Comparison of ENCODE assay signal across 10 cellular contexts in genomic region chr6:20483902-20484497, GRCh38. TPM values are rescaled to one million over a fixed set of nuclear protein-coding genes. Genes with fewer than 3 reads are reported as not detected.
A peak's percentile ranks its signal among the peaks of the same experiment; 100 is the strongest.
DNase-seq lines count a peak whose midpoint lies in the region; ATAC-seq, FAIRE-seq and TF ChIP-seq lines count a peak whose summit lies in the region.
"Had no signal": no experiment of that assay in that cellular context is flagged by ENCODE, and none has a peak within 500 bp of the region (broad histone marks: within the 10 kb centered on the region; RNA-seq: fewer than 3 reads in every experiment).

No MANE protein-coding gene starts in this region.

- no peak overlapping the region for H3K4ac ChIP-seq in H9 (ENCODE audit: low read depth, low read length)

- peak overlapping the region in 1 of 3 experiments; percentile 49; a peak in 3 of 7 replicates for H3K27ac Mint-ChIP-seq in H9

- H3K4me2 ChIP-seq in H9 (ENCODE audit: insufficient read depth, insufficient read length, low read length) (no peak overlapping the region), hepatocyte (no peak overlapping the region)

- no peaks in the 10 kb centered on the region for H3K36me3 ChIP-seq in hepatocyte (replicated peaks; ENCODE audit: insufficient read depth, low read depth)

- H3K27me3 ChIP-seq in H9 (ENCODE audit: insufficient read depth, low read length) (no peaks in the 10 kb centered on the region), hepatocyte (no peaks in the 10 kb centered on the region)

- H3K27me3 Mint-ChIP-seq in H9 (ENCODE audit: low read depth): no peaks in the 10 kb centered on the region

- H3K27ac ChIP-seq in H9 (ENCODE audit: insufficient read length, low read depth, low read length): no peak overlapping the region
- peak overlapping the region in 1 of 2 donors; percentile 77 for H3K27ac ChIP-seq in coronary artery
- H3K27ac ChIP-seq in hepatocyte: no peak overlapping the region

- H3K9me3 Mint-ChIP-seq in H9: no peaks in the 10 kb centered on the region

- no peak overlapping the region for H3T11ph ChIP-seq in H9 (ENCODE audit: low read length)

- H3K4me1 ChIP-seq in H9 (ENCODE audit: insufficient read depth, low read length) (no peaks in the 10 kb centered on the region), hepatocyte (ENCODE audit: insufficient read depth) (no peaks in the 10 kb centered on the region)

- DNase-seq in H9 (no peak), NCI-H146 (lab: John Stamatoyannopoulos, UW) (peak; percentile 55), coronary artery (ENCODE audit: low spot score) (no peak), sciatic nerve (ENCODE audit: low spot score) (no peak), GM19239 (ENCODE audit: insufficient read length, low spot score) (no peak), hepatocyte (ENCODE audit: low spot score) (no peak), foreskin melanocyte (no peak)
- DNase-seq: NCI-H2171 had no signal

- H3K9me3 ChIP-seq in H9 (ENCODE audit: control insufficient read depth, low read depth, low read length) (no peaks in the 10 kb centered on the region), hepatocyte (ENCODE audit: low read depth) (no peaks in the 10 kb centered on the region)

- no peak overlapping the region for H3K23ac ChIP-seq in H9 (ENCODE audit: insufficient read length, low read depth, low read length)

- H3K79me2 ChIP-seq in H9 (ENCODE audit: insufficient read depth, low read length) (no peaks in the 10 kb centered on the region; the same call in 1 of the 2 replicates), hepatocyte (no peaks in the 10 kb centered on the region)

- no CpG with 5 or more reads among the region's 5 CpGs for WGBS in H9 (ENCODE audit: extremely low coverage, insufficient read length, low lambda C conversion rate)
- WGBS in hepatocyte (ENCODE audit: low lambda C conversion rate, missing lambda C conversion rate): 93% methylated on average over 5 of the region's 5 CpGs

- H2BK5ac ChIP-seq in H9 (ENCODE audit: insufficient read length, low read length): no peak overlapping the region

- no peak overlapping the region for H2BK20ac ChIP-seq in H9 (ENCODE audit: low read depth, low read length, poor library complexity, severe bottlenecking)

- no peak overlapping the region for H3K56ac ChIP-seq in H9 (ENCODE audit: insufficient read length, low read depth, low read length)

- no peak overlapping the region for H2AK5ac ChIP-seq in H9 (ENCODE audit: insufficient read length, low read length)

- no peak overlapping the region for H2BK12ac ChIP-seq in H9 (ENCODE audit: insufficient read length, low read depth, low read length)

- no peak overlapping the region for H2BK15ac ChIP-seq in H9 (ENCODE audit: low read depth, low read length)

- H3K4me3 Mint-ChIP-seq in H9: no peak overlapping the region

- H3K23me2 ChIP-seq in H9 (ENCODE audit: insufficient read length, low read depth, low read length, poor library complexity, severe bottlenecking): no peaks in the 10 kb centered on the region

- H3K9ac ChIP-seq in H9 (ENCODE audit: extremely low read depth, insufficient read length, low read length): no peak overlapping the region

- H3K14ac ChIP-seq in H9 (ENCODE audit: insufficient read depth, low read length): no peak overlapping the region

- no peak overlapping the region for H4K8ac ChIP-seq in H9 (replicated peaks; ENCODE audit: insufficient read length, low read depth, low read length)

- intact Hi-C loops in sciatic nerve (cut with DNase I): no loop called here

- no peaks in the 10 kb centered on the region for H3K79me1 ChIP-seq in H9 (ENCODE audit: insufficient read depth, low read depth, low read length, poor library complexity, severe bottlenecking)

- FAIRE-seq in GM19239 (lab: Jason Lieb, UNC): no peak
- FAIRE-seq: astrocyte, RCC 7860 had no signal

- peaks cover 23 to 26% of the 10 kb centered on the region in 2 experiments for H3K4me1 Mint-ChIP-seq in H9

- TF ChIP-seq CTCF in H9 (conservative IDR thresholded peaks at IDR 0.05): peak; percentile 29; the same call in 1 of the 3 replicates
- TF ChIP-seq CTCF in coronary artery (IDR thresholded peaks at IDR 0.05): no peak
- no peak for TF ChIP-seq CTCF in hepatocyte (IDR thresholded peaks at IDR 0.05; ENCODE audit: poor library complexity)

- H2BK120ac ChIP-seq in H9 (ENCODE audit: low read depth, low read length, poor library complexity, severe bottlenecking): no peak overlapping the region

- ATAC-seq in sciatic nerve: peak; percentile 57

- no peak overlapping the region for H2AFZ ChIP-seq in H9 (ENCODE audit: low read length)
- no peak overlapping the region for H2AFZ ChIP-seq in hepatocyte

- H4K91ac ChIP-seq in H9 (ENCODE audit: insufficient read length, low read depth, low read length): no peak overlapping the region

- H3K36me3 Mint-ChIP-seq in H9 (ENCODE audit: insufficient read depth in 1 of 3, low read depth in 3 of 3): peaks cover 63 to 93% (median 80%) of the 10 kb centered on the region in 3 experiments

- H4K20me1 ChIP-seq in H9 (ENCODE audit: control insufficient read depth, insufficient read depth, insufficient read length): no peaks in the 10 kb centered on the region
- no peaks in the 10 kb centered on the region for H4K20me1 ChIP-seq in hepatocyte (ENCODE audit: insufficient read depth, poor library complexity, severe bottlenecking)

- no peaks in the 10 kb centered on the region for H3K9me2 ChIP-seq in hepatocyte (replicated peaks; ENCODE audit: insufficient read depth)

- H4K5ac ChIP-seq in H9 (ENCODE audit: insufficient read length, low read depth, low read length): no peak overlapping the region

- no peak overlapping the region for H3K18ac ChIP-seq in H9 (ENCODE audit: insufficient read length, low read depth, low read length)

- peak overlapping the region; percentile 36 for H3K4me3 ChIP-seq in coronary artery
- H3K4me3 ChIP-seq in hepatocyte: no peak overlapping the region

RNA-seq across cellular contexts. Expression of gene CDKAL1, which starts 50.3 kb away (rescaled TPM):
- 21.6 and 23.0 TPM in 2 replicates for total RNA-seq in H9 (2021)
- total RNA-seq in sciatic nerve: 20.5 TPM
- total RNA-seq in hepatocyte: 17.9 and 19.5 TPM in 2 replicates
- 13.5 and 14.4 TPM in 2 replicates for polyA plus RNA-seq in hepatocyte
